Comparison of ENCODE assay signal across 20 cellular contexts in the genomic region with DNA sequence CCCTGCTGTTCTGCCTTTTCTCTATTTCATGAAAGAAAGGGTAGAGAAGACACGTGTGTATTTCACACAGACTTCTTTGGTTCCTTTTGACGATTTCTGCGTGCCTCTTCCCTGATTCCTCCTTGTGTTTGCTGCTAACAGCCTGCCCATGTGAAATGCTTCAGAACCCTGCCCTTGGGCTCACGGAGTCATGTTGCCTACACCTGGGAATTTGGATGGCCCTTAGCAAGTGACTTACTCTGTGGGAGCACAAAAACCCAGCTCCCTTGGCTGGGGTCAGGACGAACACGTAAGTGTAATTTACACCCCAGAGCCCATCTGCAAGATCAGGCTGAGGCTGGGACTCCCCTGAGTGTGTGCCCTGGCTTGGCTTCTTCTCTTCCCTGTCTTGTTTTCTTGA.
"Had no signal": no experiment of that assay in that cellular context is flagged by ENCODE, and none has a peak within 500 bp of the region (broad histone marks: within the 10 kb centered on the region; RNA-seq: fewer than 3 reads in every experiment).

No MANE protein-coding gene starts in this region.

- H3K27me3 ChIP-seq: left lung, ovary, spleen, testis, tibial artery had no signal

- H3K4me3 ChIP-seq: dorsolateral prefrontal cortex, left lung, ovary, psoas muscle, skin epidermis, spleen, testis, tibial artery had no signal

- H3K27ac ChIP-seq: dorsolateral prefrontal cortex, left lung, ovary, psoas muscle, skin epidermis, spleen, testis, tibial artery had no signal

- DNase-seq: dorsolateral prefrontal cortex; effector CD4-positive, alpha-beta T cell; head of caudate nucleus; kidney; left lung; midbrain; naive thymus-derived CD4-positive, alpha-beta T cell; occipital lobe; ovary; posterior cingulate gyrus; psoas muscle; right cardiac atrium; spleen; stimulated activated CD4-positive, alpha-beta T cell treated with anti-CD3 and anti-CD28 coated beads, Interleukin-4, amount 100 ng/mL, for 4 hours; stimulated activated naive CD8-positive, alpha-beta T cell treated with anti-CD3 and anti-CD28 coated beads, Interleukin-15, Interleukin-2, amounts not matched to agents 100 U/mL and 50 U/mL, for 24 hours; substantia nigra; testis; tibial artery had no signal

- H3K9me3 ChIP-seq: left lung, ovary, testis had no signal

- ATAC-seq: left lung; naive thymus-derived CD4-positive, alpha-beta T cell; psoas muscle; right cardiac atrium; stimulated activated memory B cell treated with anti-CD40 and anti-IgM and Interleukin-4, amounts not matched to agents 10 μg/mL and 1 μg/mL and 100 μg/mL, for 72 hours; stimulated activated naive CD8-positive, alpha-beta T cell treated with anti-CD3 and anti-CD28 coated beads, Interleukin-15, Interleukin-2, amounts not matched to agents 100 U/mL and 50 U/mL, for 24 hours had no signal

- H3K36me3 ChIP-seq: left lung, ovary, spleen, tibial artery had no signal
